ENCODE assay signal across 16 cellular contexts in the genomic region with DNA sequence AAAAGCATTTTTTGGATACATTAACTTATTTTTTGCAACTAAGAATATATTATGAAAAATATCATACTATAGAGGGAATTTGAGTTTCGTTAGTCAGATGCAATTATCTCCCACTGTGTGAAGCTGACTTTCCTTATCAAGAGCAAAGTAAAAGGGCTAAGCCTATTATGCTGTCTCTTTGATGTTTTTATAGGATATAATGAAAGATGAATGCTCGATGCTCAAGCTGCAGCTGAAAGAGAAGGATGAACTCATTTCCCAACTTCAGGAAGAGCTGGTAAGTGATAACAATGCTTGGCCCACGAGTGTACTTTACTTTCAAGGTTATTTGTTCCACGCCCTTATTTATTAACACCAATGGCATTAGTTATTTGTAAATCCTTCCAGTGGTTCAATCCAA.
DNase-seq lines count a peak whose midpoint lies in the region; ATAC-seq and TF ChIP-seq lines count a peak whose summit lies in the region.
"Had no signal": no experiment of that assay in that cellular context is flagged by ENCODE, and none has a peak within 500 bp of the region (broad histone marks: within the 10 kb centered on the region; RNA-seq: fewer than 3 reads in every experiment).

No MANE protein-coding gene starts in this region.

- no peak for TF ChIP-seq CTCF in neural cell (IDR thresholded peaks at IDR 0.05; ENCODE audit: poor library complexity, severe bottlenecking)
- no peak for TF ChIP-seq CTCF in omental fat pad (IDR thresholded peaks at IDR 0.05)
- no peak for TF ChIP-seq CTCF in transverse colon (IDR thresholded peaks at IDR 0.05)

- peak overlapping the region; percentile 78 for H3K27ac ChIP-seq in neural cell (ENCODE audit: low read length)
- no peak overlapping the region for H3K27ac ChIP-seq in transverse colon
- H3K27ac ChIP-seq: 22Rv1; A549; BLaER1 treated with 17β-estradiol and CSF1 and Interleukin-3, amounts not matched to agents 10 nM and 100 nM; C4-2B had no signal

- no peak for ATAC-seq in omental fat pad (ENCODE audit: low FRiP score)
- ATAC-seq: A549; CD8-positive, alpha-beta T cell had no signal

- H3K4me3 ChIP-seq in neural cell (ENCODE audit: low read length): peak overlapping the region; percentile 38
- no peak overlapping the region for H3K4me3 ChIP-seq in transverse colon
- H3K4me3 ChIP-seq: A549; BLaER1 treated with 17β-estradiol and CSF1 and Interleukin-3, amounts not matched to agents 10 nM and 100 nM had no signal

- no peaks in the 10 kb centered on the region for H3K27me3 ChIP-seq in neural cell (ENCODE audit: insufficient read depth, low read depth, low read length)
- no peaks in the 10 kb centered on the region for H3K27me3 ChIP-seq in transverse colon
- H3K27me3 ChIP-seq: BLaER1 treated with 17β-estradiol and CSF1 and Interleukin-3, amounts not matched to agents 10 nM and 100 nM had no signal

- H3K36me3 ChIP-seq in neural cell (ENCODE audit: insufficient read depth, low read length): no peaks in the 10 kb centered on the region
- H3K36me3 ChIP-seq in transverse colon: no peaks in the 10 kb centered on the region
- H3K36me3 ChIP-seq: BLaER1 treated with 17β-estradiol and CSF1 and Interleukin-3, amounts not matched to agents 10 nM and 100 nM had no signal

- H3K9me2 ChIP-seq in neural cell (ENCODE audit: insufficient read depth, low read length): no peaks in the 10 kb centered on the region

- peak; percentile 38 for DNase-seq in NCI-H82 (lab: John Stamatoyannopoulos, UW)
- DNase-seq in NCI-H82 treated with DMSO at 0.1 percent for 48 hours (lab: John Stamatoyannopoulos, UW; ENCODE audit: unreplicated experiment): no peak
- no peak for DNase-seq in omental fat pad (ENCODE audit: low spot score)
- no peak for DNase-seq in transverse colon
- DNase-seq: AML-193; Caco-2; Calu3; CD4-positive, alpha-beta T cell; CD8-positive, alpha-beta T cell; DMS79 treated with DMSO at 0.1 percent for 48 hours; GF-D8 had no signal

- WGBS in transverse colon (ENCODE audit: low coverage in 1 of 2), 2 donors: 65 to 71% methylated on average over 4 of the region's 4 CpGs

- no peaks in the 10 kb centered on the region for H3K4me1 ChIP-seq in transverse colon
- H3K4me1 ChIP-seq: A549; BLaER1 treated with 17β-estradiol and CSF1 and Interleukin-3, amounts not matched to agents 10 nM and 100 nM; Caco-2 had no signal

- H3K9ac ChIP-seq in neural cell (ENCODE audit: low read length): no peak overlapping the region
- H3K9ac ChIP-seq: BLaER1 treated with 17β-estradiol and CSF1 and Interleukin-3, amounts not matched to agents 10 nM and 100 nM had no signal

- no peak for TF ChIP-seq RAD21 in neural cell (conservative IDR thresholded peaks at IDR 0.05)

- H2AFZ ChIP-seq in neural cell (ENCODE audit: low read depth, low read length): no peak overlapping the region

- no peaks in the 10 kb centered on the region for H3F3A ChIP-seq in neural cell (ENCODE audit: insufficient read depth, low read length, poor library complexity, severe bottlenecking)

- in situ Hi-C loops in transverse colon (cut with MboI; ENCODE audit: low pct_ligation_motif_present in 1 of 4, low pct_unique_long_range_greater_than_20kb in 1 of 4, low sequenced_read_pairs in 3 of 4): no loop called here

- TF ChIP-seq EP300 in neural cell (conservative IDR thresholded peaks at IDR 0.05; ENCODE audit: poor library complexity, severe bottlenecking) (peak; percentile 77), transverse colon (IDR thresholded peaks at IDR 0.05; ENCODE audit: low read depth) (no peak)

- peak overlapping the region; percentile 12 for H3K4me2 ChIP-seq in neural cell (ENCODE audit: low read length)
- H3K4me2 ChIP-seq: A549; BLaER1 treated with 17β-estradiol and CSF1 and Interleukin-3, amounts not matched to agents 10 nM and 100 nM had no signal

- H4K20me1 ChIP-seq in neural cell (ENCODE audit: insufficient read depth): no peaks in the 10 kb centered on the region
- H4K20me1 ChIP-seq: BLaER1 treated with 17β-estradiol and CSF1 and Interleukin-3, amounts not matched to agents 10 nM and 100 nM had no signal

- peaks cover 5% of the 10 kb centered on the region for H3K9me3 ChIP-seq in neural cell (ENCODE audit: low read length)
- H3K9me3 ChIP-seq in transverse colon: no peaks in the 10 kb centered on the region
- H3K9me3 ChIP-seq: A549, Caco-2 had no signal

- intact Hi-C loops in transverse colon (cut with DNase I; ENCODE audit: low total_unique reads): no loop called here

- no peak for TF ChIP-seq POLR2A in transverse colon (IDR thresholded peaks at IDR 0.05)

- H3K79me2 ChIP-seq in neural cell (replicated peaks; ENCODE audit: insufficient read depth, low read length): no peaks in the 10 kb centered on the region

TF ChIP-seq in neural cell, 6 proteins besides CTCF, POLR2A, EP300 and RAD21:
- TF ChIP-seq MXI1 (conservative IDR thresholded peaks at IDR 0.05; ENCODE audit: poor library complexity, severe bottlenecking): no peak
- peak; percentile 32 for TF ChIP-seq POLR2AphosphoS5 (IDR thresholded peaks at IDR 0.05)
- TF ChIP-seq, protein P1, sequence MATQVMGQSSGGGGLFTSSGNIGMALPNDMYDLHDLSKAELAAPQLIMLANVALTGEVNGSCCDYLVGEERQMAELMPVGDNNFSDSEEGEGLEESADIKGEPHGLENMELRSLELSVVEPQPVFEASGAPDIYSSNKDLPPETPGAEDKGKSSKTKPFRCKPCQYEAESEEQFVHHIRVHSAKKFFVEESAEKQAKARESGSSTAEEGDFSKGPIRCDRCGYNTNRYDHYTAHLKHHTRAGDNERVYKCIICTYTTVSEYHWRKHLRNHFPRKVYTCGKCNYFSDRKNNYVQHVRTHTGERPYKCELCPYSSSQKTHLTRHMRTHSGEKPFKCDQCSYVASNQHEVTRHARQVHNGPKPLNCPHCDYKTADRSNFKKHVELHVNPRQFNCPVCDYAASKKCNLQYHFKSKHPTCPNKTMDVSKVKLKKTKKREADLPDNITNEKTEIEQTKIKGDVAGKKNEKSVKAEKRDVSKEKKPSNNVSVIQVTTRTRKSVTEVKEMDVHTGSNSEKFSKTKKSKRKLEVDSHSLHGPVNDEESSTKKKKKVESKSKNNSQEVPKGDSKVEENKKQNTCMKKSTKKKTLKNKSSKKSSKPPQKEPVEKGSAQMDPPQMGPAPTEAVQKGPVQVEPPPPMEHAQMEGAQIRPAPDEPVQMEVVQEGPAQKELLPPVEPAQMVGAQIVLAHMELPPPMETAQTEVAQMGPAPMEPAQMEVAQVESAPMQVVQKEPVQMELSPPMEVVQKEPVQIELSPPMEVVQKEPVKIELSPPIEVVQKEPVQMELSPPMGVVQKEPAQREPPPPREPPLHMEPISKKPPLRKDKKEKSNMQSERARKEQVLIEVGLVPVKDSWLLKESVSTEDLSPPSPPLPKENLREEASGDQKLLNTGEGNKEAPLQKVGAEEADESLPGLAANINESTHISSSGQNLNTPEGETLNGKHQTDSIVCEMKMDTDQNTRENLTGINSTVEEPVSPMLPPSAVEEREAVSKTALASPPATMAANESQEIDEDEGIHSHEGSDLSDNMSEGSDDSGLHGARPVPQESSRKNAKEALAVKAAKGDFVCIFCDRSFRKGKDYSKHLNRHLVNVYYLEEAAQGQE (IDR thresholded peaks at IDR 0.05; ENCODE audit: borderline replicate concordance): peak; percentile 89
- TF ChIP-seq TAF1 (IDR thresholded peaks at IDR 0.05; ENCODE audit: low read depth): no peak
- TF ChIP-seq EZH2 (IDR thresholded peaks at IDR 0.05; ENCODE audit: borderline replicate concordance, insufficient read depth, low read length, poor library complexity, severe bottlenecking): no peak
- no peak for TF ChIP-seq SMC3 (conservative IDR thresholded peaks at IDR 0.05; ENCODE audit: poor library complexity)
